ENCODE assay signal across 8 cellular contexts in the genomic region with DNA sequence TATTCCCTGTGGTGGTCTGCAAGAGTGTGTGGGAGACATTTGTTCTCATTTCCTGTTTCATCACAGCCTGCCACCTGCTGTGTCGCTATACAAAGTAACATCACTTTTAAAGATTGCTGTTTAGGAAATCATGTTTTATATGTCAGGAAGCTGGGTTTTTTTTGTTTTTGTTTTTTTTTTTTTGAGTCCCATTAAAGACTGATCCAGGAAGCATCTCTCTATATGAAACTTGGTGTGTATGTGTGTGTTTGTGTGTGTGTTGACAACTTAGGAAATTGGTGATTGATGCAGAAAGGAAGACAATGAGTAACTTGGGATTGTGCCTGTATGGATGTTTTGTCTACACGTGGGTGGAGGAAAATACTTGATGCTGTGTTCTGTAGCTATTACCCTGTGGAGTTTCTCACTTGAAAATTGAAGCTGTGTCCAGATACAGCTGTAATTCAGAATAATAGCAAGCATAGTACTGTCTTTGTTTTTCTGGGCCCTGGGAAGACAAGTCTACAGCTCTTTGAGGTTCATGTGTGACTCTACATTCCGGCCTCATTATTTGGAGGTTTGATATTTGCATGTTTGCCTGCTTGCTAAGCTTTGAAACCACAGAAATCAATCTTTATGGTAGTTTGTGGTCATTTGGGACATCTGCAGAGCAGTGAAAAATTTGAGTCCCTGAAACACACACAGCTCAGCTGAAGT. TPM values are rescaled to one million over a fixed set of nuclear protein-coding genes. Genes with fewer than 3 reads are reported as not detected.
DNase-seq lines count a peak whose midpoint lies in the region; ATAC-seq and TF ChIP-seq lines count a peak whose summit lies in the region.

No MANE protein-coding gene starts in this region.

- H3K4me3 ChIP-seq in GM06990 (replicated peaks; ENCODE audit: low read depth, low read length), result no peak overlapping the region
- no peak overlapping the region for H3K4me3 ChIP-seq in endodermal cell (ENCODE audit: low read length)
- H3K4me3 ChIP-seq in transverse colon, result no peak overlapping the region

- in situ Hi-C loops in transverse colon (cut with MboI; ENCODE audit: low pct_ligation_motif_present in 1 of 4, low pct_unique_long_range_greater_than_20kb in 1 of 4, low sequenced_read_pairs in 3 of 4), result no loop called here

- DNase-seq in GM06990 (ENCODE audit: extremely low read depth, insufficient read length), result peak; percentile 74
- DNase-seq in HT1080 (ENCODE audit: low read depth), result peak; percentile 76
- DNase-seq in endodermal cell, result no peak
- DNase-seq in transverse colon, result no peak
- DNase-seq in effector CD8-positive, alpha-beta T cell (lab: John Stamatoyannopoulos, UW), result no peak
- no peak for DNase-seq in NCI-H774 (lab: John Stamatoyannopoulos, UW)
- no peak for DNase-seq in stimulated activated naive CD8-positive, alpha-beta T cell treated with anti-CD3 and anti-CD28 coated beads, Interleukin-15, amount 100 ng/mL, for 72 hours

- no peak for TF ChIP-seq POLR2A in transverse colon (IDR thresholded peaks at IDR 0.05)

- H3K27me3 ChIP-seq in GM06990 (replicated peaks; ENCODE audit: control insufficient read depth, insufficient read depth, low read length) (no peaks in the 10 kb centered on the region), endodermal cell (ENCODE audit: control insufficient read depth, insufficient read depth, low read length, poor library complexity, severe bottlenecking) (no peaks in the 10 kb centered on the region), transverse colon (no peaks in the 10 kb centered on the region)

- H3K9me3 Mint-ChIP-seq in endodermal cell, result peaks cover 12% of the 10 kb centered on the region
- H3K9me3 Mint-ChIP-seq in stimulated activated naive CD8-positive, alpha-beta T cell treated with anti-CD3 and anti-CD28 coated beads, Interleukin-15, amount 100 ng/mL, for 72 hours, result no peaks in the 10 kb centered on the region

- peak overlapping the region; percentile 7 for H3K27ac Mint-ChIP-seq in endodermal cell
- no peak overlapping the region for H3K27ac Mint-ChIP-seq in stimulated activated naive CD8-positive, alpha-beta T cell treated with anti-CD3 and anti-CD28 coated beads, Interleukin-15, amount 100 ng/mL, for 72 hours

- H3K4me1 Mint-ChIP-seq in endodermal cell, result peaks cover 6% of the 10 kb centered on the region
- H3K4me1 Mint-ChIP-seq in stimulated activated naive CD8-positive, alpha-beta T cell treated with anti-CD3 and anti-CD28 coated beads, Interleukin-15, amount 100 ng/mL, for 72 hours, result peaks cover 10% of the 10 kb centered on the region

- H3K4me1 ChIP-seq in endodermal cell (ENCODE audit: control insufficient read depth, insufficient read depth, low read length) (no peaks in the 10 kb centered on the region), transverse colon (peaks cover 4 to 65% (median 26%) of the 10 kb centered on the region in 4 donors)

- intact Hi-C loops in transverse colon (cut with DNase I; ENCODE audit: low total_unique reads), result no loop called here

- WGBS in endodermal cell (ENCODE audit: insufficient coverage in 1 of 2, insufficient read length in 1 of 2), 2 experiments, result 50 to 72% methylated on average over 1 to 3 of the region's 3 CpGs
- 42 to 68% methylated on average over 3 of the region's 3 CpGs for WGBS in transverse colon (ENCODE audit: low coverage in 1 of 2), 2 donors

- TF ChIP-seq CTCF in GM06990 (IDR thresholded peaks at IDR 0.05; ENCODE audit: insufficient read depth, low read length, poor library complexity, severe bottlenecking) (no peak), endodermal cell (conservative IDR thresholded peaks at IDR 0.05) (no peak), transverse colon (IDR thresholded peaks at IDR 0.05) (no peak)

- peak; percentile 91 for ATAC-seq in GM21619 (IDR thresholded peaks at IDR 0.05; ENCODE audit: unreplicated experiment)
- no peak for ATAC-seq in stimulated activated naive CD8-positive, alpha-beta T cell treated with anti-CD3 and anti-CD28 coated beads, Interleukin-15, amount 100 ng/mL, for 72 hours

- H3K36me3 Mint-ChIP-seq in endodermal cell (ENCODE audit: low read depth), result peaks cover 9% of the 10 kb centered on the region

- no peaks in the 10 kb centered on the region for H3K27me3 Mint-ChIP-seq in endodermal cell (ENCODE audit: insufficient read depth)
- H3K27me3 Mint-ChIP-seq in stimulated activated naive CD8-positive, alpha-beta T cell treated with anti-CD3 and anti-CD28 coated beads, Interleukin-15, amount 100 ng/mL, for 72 hours, result peaks cover under 1% of the 10 kb centered on the region

- H3K27ac ChIP-seq in endodermal cell (ENCODE audit: low read depth, low read length) (peak overlapping the region; percentile 16), transverse colon (peak overlapping the region; percentile 6 to 32 (median 18))

- no peaks in the 10 kb centered on the region for H3K36me3 ChIP-seq in GM06990 (ENCODE audit: control insufficient read depth, insufficient read depth, low read length)
- H3K36me3 ChIP-seq in endodermal cell (ENCODE audit: control insufficient read depth, insufficient read depth, low read length), result no peaks in the 10 kb centered on the region
- H3K36me3 ChIP-seq in transverse colon, result no peaks in the 10 kb centered on the region

- no peak overlapping the region for H3K9ac ChIP-seq in endodermal cell (ENCODE audit: extremely low read depth, low read length, poor library complexity, severe bottlenecking)

- TF ChIP-seq EP300 in transverse colon (IDR thresholded peaks at IDR 0.05; ENCODE audit: low read depth), result no peak

- H3K4me3 Mint-ChIP-seq in endodermal cell, result no peak overlapping the region
- no peak overlapping the region for H3K4me3 Mint-ChIP-seq in stimulated activated naive CD8-positive, alpha-beta T cell treated with anti-CD3 and anti-CD28 coated beads, Interleukin-15, amount 100 ng/mL, for 72 hours

- H3K9me3 ChIP-seq in endodermal cell (ENCODE audit: control insufficient read depth, low read length) (no peaks in the 10 kb centered on the region), transverse colon (no peaks in the 10 kb centered on the region)

RNA-seq across cellular contexts. Expression of a gene that starts 47.9 kb away (rescaled TPM):
- 130 and 139 TPM in 2 replicates for total RNA-seq in HT1080 (2014; rRNA removed; shearing (Covaris generic))
- polyA plus RNA-seq in HT1080 (2015; cell fraction: cytosol; rRNA removed), result 105 and 133 TPM in 2 replicates
- 540 and 641 TPM in 2 replicates for polyA plus RNA-seq in HT1080 (2015; cell fraction: nucleus; rRNA removed)
- 10 to 100 TPM; 47.9 to 58.8 TPM for total RNA-seq in endodermal cell
- 63.8 TPM for polyA plus RNA-seq in endodermal cell (2013, experiment 1 of 2)
- polyA plus RNA-seq in endodermal cell (2013, experiment 2 of 2), result 78.1 TPM
- 100 to 1,000 TPM in 3 of 4 donors, 10 to 100 TPM in 1; 77.7 to 633 (median 138) TPM for total RNA-seq in transverse colon

Comparison
In these comparisons a context has a peak if more than half of its experiments do, and no peak if none do; other contexts are left out.
1. DNase-seq: peak in GM06990 (single experiment) and HT1080 (single experiment); none in endodermal cell (single experiment), transverse colon (single experiment), effector CD8-positive, alpha-beta T cell (single experiment), NCI-H774 (single experiment) and stimulated activated naive CD8-positive, alpha-beta T cell treated with anti-CD3 and anti-CD28 coated beads, Interleukin-15, amount 100 ng/mL, for 72 hours (0 of 2).